8 cellular contexts compared by ENCODE assay signal in genomic region chr1:167803358-167804217, GRCh38.
A peak's percentile ranks its signal among the peaks of the same experiment; 100 is the strongest.
DNase-seq lines count a peak whose midpoint lies in the region; ATAC-seq lines count a peak whose summit lies in the region.

No MANE protein-coding gene starts in this region.

- peak overlapping the region; percentile 48 for H3K27ac ChIP-seq in CD4-positive, CD25-positive, alpha-beta regulatory T cell (ENCODE audit: insufficient read depth, low read length, poor library complexity, severe bottlenecking)

- peak; percentile 78 to 79 for ATAC-seq in CD4-positive, CD25-positive, alpha-beta regulatory T cell (ENCODE audit: low read depth in 2 of 2)
- ATAC-seq in GM19397 (IDR thresholded peaks at IDR 0.05; ENCODE audit: unreplicated experiment): peak; percentile 94
- ATAC-seq in HG03469 (IDR thresholded peaks at IDR 0.05; ENCODE audit: unreplicated experiment): peak; percentile 84

- peak overlapping the region in 3 of 4 donors; percentile 26 to 69 (median 67) for H3K4me3 Mint-ChIP-seq in CD4-positive, CD25-positive, alpha-beta regulatory T cell

- H3K4me3 ChIP-seq in CD4-positive, CD25-positive, alpha-beta regulatory T cell (ENCODE audit: low read depth, low read length): peak overlapping the region; percentile 27

- H3K9me3 Mint-ChIP-seq in CD4-positive, CD25-positive, alpha-beta regulatory T cell: peaks cover 0 to 1% (median 0%) of the 10 kb centered on the region in 7 donors

- H3K9me3 ChIP-seq in CD4-positive, CD25-positive, alpha-beta regulatory T cell (ENCODE audit: control insufficient read depth in 2 of 2, low read length in 2 of 2): no peaks in the 10 kb centered on the region

- peak; percentile 64 to 86 (median 71) for DNase-seq in CD4-positive, CD25-positive, alpha-beta regulatory T cell
- DNase-seq in NCI-H510A treated with DMSO at 0.1 percent for 48 hours (lab: John Stamatoyannopoulos, UW) (peak; percentile 91), cerebellum (ENCODE audit: low spot score) (peak; percentile 79), left kidney (ENCODE audit: low read depth, low spot score) (peak; percentile 91)
- DNase-seq in activated CD4-positive, alpha-beta T cell treated with anti-CD3 and anti-CD28 coated beads for 1 hour: peak; percentile 72
- DNase-seq in stimulated activated CD4-positive, alpha-beta T cell treated with anti-CD3 and anti-CD28 coated beads, Interleukin-4, amount 100 ng/mL, for 4 hours: peak; percentile 80 to 87

- H3K27me3 ChIP-seq in CD4-positive, CD25-positive, alpha-beta regulatory T cell (ENCODE audit: control insufficient read depth, insufficient read depth, low read length): no peaks in the 10 kb centered on the region

- peaks cover 28% of the 10 kb centered on the region for H3K4me1 ChIP-seq in CD4-positive, CD25-positive, alpha-beta regulatory T cell (ENCODE audit: control insufficient read depth, insufficient read depth, low read length, poor library complexity, severe bottlenecking)

- no peaks in the 10 kb centered on the region for H3K36me3 Mint-ChIP-seq in CD4-positive, CD25-positive, alpha-beta regulatory T cell

- peaks cover 4% of the 10 kb centered on the region for H3K27me3 Mint-ChIP-seq in CD4-positive, CD25-positive, alpha-beta regulatory T cell

- H3K27ac Mint-ChIP-seq in CD4-positive, CD25-positive, alpha-beta regulatory T cell: peak overlapping the region in 2 of 3 donors; percentile 61 to 82

- no peaks in the 10 kb centered on the region for H3K36me3 ChIP-seq in CD4-positive, CD25-positive, alpha-beta regulatory T cell (ENCODE audit: control insufficient read depth, insufficient read depth, low read length)

- peaks cover 12 to 33% (median 25%) of the 10 kb centered on the region in 4 donors for H3K4me1 Mint-ChIP-seq in CD4-positive, CD25-positive, alpha-beta regulatory T cell

Comparison
In these comparisons a context has a peak if more than half of its experiments do, and no peak if none do; other contexts are left out.
1. Peak in every context shown above with its lines: DNase-seq, ATAC-seq, H3K4me3 ChIP-seq and H3K27ac ChIP-seq.